ENCODE assay signal across 17 cellular contexts in the genomic region with DNA sequence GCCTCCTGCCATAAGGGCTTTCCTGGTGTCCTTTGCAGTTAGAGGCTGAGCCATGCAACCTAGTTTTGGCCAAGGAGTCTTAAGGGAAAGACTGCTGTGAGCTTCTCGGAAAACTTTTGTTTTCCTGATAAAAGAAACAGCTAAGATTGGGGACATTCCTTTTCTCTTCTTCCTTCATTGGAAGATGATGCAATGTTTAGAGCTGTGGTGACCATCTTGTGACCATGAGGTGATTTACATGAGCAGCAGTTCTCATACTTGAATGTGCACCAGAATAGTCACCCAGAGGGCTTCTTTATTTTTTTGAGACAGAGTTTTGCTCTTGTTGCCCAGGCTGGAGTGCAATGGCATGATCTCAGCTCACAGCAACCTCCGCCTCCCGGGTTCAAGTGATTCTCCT. TPM values are rescaled to one million over a fixed set of nuclear protein-coding genes. Genes with fewer than 3 reads are reported as not detected.
DNase-seq lines count a peak whose midpoint lies in the region; ATAC-seq and TF ChIP-seq lines count a peak whose summit lies in the region.
"Had no signal": no experiment of that assay in that cellular context is flagged by ENCODE, and none has a peak within 500 bp of the region (broad histone marks: within the 10 kb centered on the region; RNA-seq: fewer than 3 reads in every experiment).

No MANE protein-coding gene starts in this region.

- no CpG with 5 or more reads among the region's 3 CpGs for WGBS in IMR-90 (ENCODE audit: extremely low coverage in 2 of 2, insufficient read length in 1 of 2), 2 experiments
- 92 to 95% (median 93%) methylated on average over 3 of the region's 3 CpGs for WGBS in psoas muscle, 3 donors

- DNase-seq in IMR-90 (no peak), activated B cell treated with CpG ODN at 0.5 μM for 24 hours (no peak), lower lobe of right lung (no peak), gastrocnemius medialis (no peak), psoas muscle (no peak), kidney tubule cell (ENCODE audit: low spot score) (no peak), left lobe of liver (ENCODE audit: low spot score) (no peak)
- DNase-seq in stimulated activated naive B cell treated with anti-CD40 and anti-IgM and Interleukin-4, amounts not matched to agents 10 μg/mL and 1 μg/mL and 100 μg/mL, for 72 hours: no peak
- DNase-seq: C1 segment of cervical spinal cord, DMS79, NCI-H1105, NCI-H2081, NCI-H748 treated with DMSO at 0.1 percent for 48 hours, OCI-M1, RPMI8226, SHP77 treated with DMSO at 0.1 percent for 48 hours, SK-N-SH had no signal

- POLR2A ChIA-PET in IMR-90 (lab: Charles Lee; ENCODE audit: unreplicated experiment) (no interaction called here), activated B cell treated with CpG ODN at 0.5 μM for 24 hours (lab: Charles Lee) (interaction anchor here (0.6 to 5.2 kb wide), 7 partner anchors 8 to 47 kb away, joined by 3 to 41 read pairs (median 16); partner anchors contain the start of gene SMAP2)

- H2BK20ac ChIP-seq in IMR-90 (ENCODE audit: low read depth, low read length): no peak overlapping the region

- no peak overlapping the region for H4K5ac ChIP-seq in IMR-90 (ENCODE audit: low read depth, low read length)

- ATAC-seq in IMR-90 (ENCODE audit: low read depth) (no peak), activated B cell treated with CpG ODN at 0.5 μM for 24 hours (ENCODE audit: low read depth) (no peak), lower lobe of right lung (peak in 1 of 2 donors; percentile 28), gastrocnemius medialis (no peak), psoas muscle (no peak), left lobe of liver (no peak)
- no peak for ATAC-seq in stimulated activated naive B cell treated with anti-CD40 and anti-IgM and Interleukin-4, amounts not matched to agents 10 μg/mL and 1 μg/mL and 100 μg/mL, for 72 hours (replicated peaks)

- no peaks in the 10 kb centered on the region for H3K36me3 Mint-ChIP-seq in activated B cell treated with CpG ODN at 0.5 μM for 24 hours (ENCODE audit: low read depth)
- H3K36me3 Mint-ChIP-seq in stimulated activated naive B cell treated with anti-CD40 and anti-IgM and Interleukin-4, amounts not matched to agents 10 μg/mL and 1 μg/mL and 100 μg/mL, for 72 hours: no peaks in the 10 kb centered on the region

- H3K4me3 Mint-ChIP-seq in activated B cell treated with CpG ODN at 0.5 μM for 24 hours: no peak overlapping the region
- peak overlapping the region in 1 of 2 donors; percentile 59 for H3K4me3 Mint-ChIP-seq in stimulated activated naive B cell treated with anti-CD40 and anti-IgM and Interleukin-4, amounts not matched to agents 10 μg/mL and 1 μg/mL and 100 μg/mL, for 72 hours

- no peaks in the 10 kb centered on the region for H3K9me3 Mint-ChIP-seq in activated B cell treated with CpG ODN at 0.5 μM for 24 hours
- H3K9me3 Mint-ChIP-seq in stimulated activated naive B cell treated with anti-CD40 and anti-IgM and Interleukin-4, amounts not matched to agents 10 μg/mL and 1 μg/mL and 100 μg/mL, for 72 hours: no peaks in the 10 kb centered on the region

- H4K91ac ChIP-seq in IMR-90 (ENCODE audit: insufficient read depth, low read depth, low read length): no peak overlapping the region

- no peak for TF ChIP-seq RAD21 in IMR-90 (IDR thresholded peaks at IDR 0.05; ENCODE audit: low read length)

- H2AK5ac ChIP-seq in IMR-90 (ENCODE audit: low read depth, low read length): no peak overlapping the region

- no peak overlapping the region for H2BK120ac ChIP-seq in IMR-90 (ENCODE audit: low read depth, low read length)

- no peak overlapping the region for H3K14ac ChIP-seq in IMR-90 (replicated peaks; ENCODE audit: low read depth, low read length)

- no peak overlapping the region for H3K18ac ChIP-seq in IMR-90 (ENCODE audit: low read depth, low read length)

- CTCF ChIA-PET in IMR-90 (lab: Yijun Ruan, JAX): interaction anchor here (0.5 kb wide), 1 partner anchor 229 kb away, joined by 3 read pairs; no protein-coding TSS in a partner anchor
- CTCF ChIA-PET in activated B cell treated with CpG ODN at 0.5 μM for 24 hours (lab: Charles Lee): interaction anchor here (1.3 to 4.2 kb wide), 6 partner anchors 8 to 209 kb away, joined by 3 to 26 read pairs (median 12); partner anchors contain the start of gene COL9A2

- no TSS peak for BruUV-seq in IMR-90 (replicated peaks; lab: Mats Ljungman, UMichigan)

- intact Hi-C loops in IMR-90 (cut with micrococcal nuclease) (no loop called here), activated B cell treated with CpG ODN at 0.5 μM for 24 hours (cut with micrococcal nuclease) (no loop called here), lower lobe of right lung (cut with DNase I) (no loop called here), gastrocnemius medialis (cut with DNase I; ENCODE audit: low total_unique reads) (no loop called here), psoas muscle (cut with DNase I) (no loop called here)

- TF ChIP-seq POLR2A in IMR-90 (IDR thresholded peaks at IDR 0.05; ENCODE audit: low read depth, low read length) (no peak), gastrocnemius medialis (IDR thresholded peaks at IDR 0.05) (no peak)

- H3K4me2 ChIP-seq in IMR-90 (ENCODE audit: low read depth, low read length): no peak overlapping the region
- H3K4me2 ChIP-seq: SK-N-SH had no signal

- H2BK15ac ChIP-seq in IMR-90 (ENCODE audit: low read depth, low read length): no peak overlapping the region

- H3K27me3 ChIP-seq in IMR-90 (ENCODE audit: control insufficient read depth, insufficient read depth, low read length) (peaks cover 7% of the 10 kb centered on the region; the same call in 1 of the 2 replicates), lower lobe of right lung (ENCODE audit: low read depth) (no peaks in the 10 kb centered on the region), gastrocnemius medialis (peaks cover 0 to 4% (median 0%) of the 10 kb centered on the region in 3 donors), psoas muscle (ENCODE audit: insufficient read depth in 3 of 3, low read length in 2 of 3) (no peaks in the 10 kb centered on the region)

- H2AFZ ChIP-seq in IMR-90 (replicated peaks; ENCODE audit: low read length, poor library complexity): no peak overlapping the region

- H3K4me1 Mint-ChIP-seq in activated B cell treated with CpG ODN at 0.5 μM for 24 hours: peaks cover 54% of the 10 kb centered on the region
- H3K4me1 Mint-ChIP-seq in stimulated activated naive B cell treated with anti-CD40 and anti-IgM and Interleukin-4, amounts not matched to agents 10 μg/mL and 1 μg/mL and 100 μg/mL, for 72 hours: peaks cover 35 to 63% of the 10 kb centered on the region in 2 donors

- H3K4me1 ChIP-seq in IMR-90 (ENCODE audit: control insufficient read depth, insufficient read depth, low read length) (no peaks in the 10 kb centered on the region), lower lobe of right lung (no peaks in the 10 kb centered on the region), gastrocnemius medialis (no peaks in the 10 kb centered on the region), psoas muscle (no peaks in the 10 kb centered on the region)

- H3K4ac ChIP-seq in IMR-90 (ENCODE audit: low read depth, low read length): no peak overlapping the region

- no peaks in the 10 kb centered on the region for H3K27me3 Mint-ChIP-seq in activated B cell treated with CpG ODN at 0.5 μM for 24 hours
- no peaks in the 10 kb centered on the region for H3K27me3 Mint-ChIP-seq in stimulated activated naive B cell treated with anti-CD40 and anti-IgM and Interleukin-4, amounts not matched to agents 10 μg/mL and 1 μg/mL and 100 μg/mL, for 72 hours

- no peaks in the 10 kb centered on the region for H3K9me1 ChIP-seq in IMR-90 (ENCODE audit: insufficient read depth, low read length)

- H3K27ac Mint-ChIP-seq in activated B cell treated with CpG ODN at 0.5 μM for 24 hours: peak overlapping the region; percentile 81
- peak overlapping the region; percentile 88 for H3K27ac Mint-ChIP-seq in stimulated activated naive B cell treated with anti-CD40 and anti-IgM and Interleukin-4, amounts not matched to agents 10 μg/mL and 1 μg/mL and 100 μg/mL, for 72 hours

- H3K9me3 ChIP-seq in IMR-90 (ENCODE audit: control insufficient read depth, insufficient read depth, low read length) (peaks cover 4% of the 10 kb centered on the region), lower lobe of right lung (peaks cover 6% of the 10 kb centered on the region), gastrocnemius medialis (peaks cover 0 to 4% (median 0%) of the 10 kb centered on the region in 3 donors), psoas muscle (peaks cover 9% of the 10 kb centered on the region)

- dilution Hi-C loops in IMR-90 (cut with HindIII; ENCODE audit: low sequenced_read_pairs, unreplicated experiment): no loop called here

- no peak overlapping the region for H3K23ac ChIP-seq in IMR-90 (ENCODE audit: low read depth, low read length)

- no peak overlapping the region for H4K8ac ChIP-seq in IMR-90 (ENCODE audit: low read depth in 2 of 2, low read length in 2 of 2)

- H4K20me1 ChIP-seq in IMR-90 (ENCODE audit: insufficient read depth, low read length): no peaks in the 10 kb centered on the region

- no peak overlapping the region for H3K27ac ChIP-seq in IMR-90 (ENCODE audit: insufficient read depth, low read length)
- H3K27ac ChIP-seq in lower lobe of right lung: peak overlapping the region; percentile 44
- no peak overlapping the region for H3K27ac ChIP-seq in gastrocnemius medialis
- no peak overlapping the region for H3K27ac ChIP-seq in psoas muscle

- H3K56ac ChIP-seq in IMR-90 (ENCODE audit: extremely low read depth, insufficient read depth, low read length): no peak overlapping the region

- no peaks in the 10 kb centered on the region for H3K79me1 ChIP-seq in IMR-90 (ENCODE audit: low read depth in 1 of 2, low read length in 2 of 2)

- H2BK5ac ChIP-seq in IMR-90 (ENCODE audit: low read depth, low read length, poor library complexity, severe bottlenecking): no peak overlapping the region

- H3K4me3 ChIP-seq in IMR-90 (ENCODE audit: insufficient read depth, low read depth, low read length): no peak overlapping the region
- no peak overlapping the region for H3K4me3 ChIP-seq in lower lobe of right lung
- H3K4me3 ChIP-seq in gastrocnemius medialis: no peak overlapping the region
- no peak overlapping the region for H3K4me3 ChIP-seq in psoas muscle

- no peak overlapping the region for H2AK9ac ChIP-seq in IMR-90 (replicated peaks; ENCODE audit: low read depth, low read length, poor library complexity)

- in situ Hi-C loops in IMR-90 (cut with MboI; ENCODE audit: low sequenced_read_pairs): no loop called here
- in situ Hi-C loops in gastrocnemius medialis (cut with MboI; ENCODE audit: low sequenced_read_pairs in 4 of 4): loop anchor here in 1 of 4 donors (10.0 kb wide), 1 partner anchor 52 kb away; no protein-coding TSS in a partner anchor

- H3K36me3 ChIP-seq in IMR-90 (ENCODE audit: control insufficient read depth, insufficient read depth, low read length) (no peaks in the 10 kb centered on the region), lower lobe of right lung (no peaks in the 10 kb centered on the region), gastrocnemius medialis (no peaks in the 10 kb centered on the region), psoas muscle (ENCODE audit: insufficient read depth in 1 of 2, low read depth in 1 of 2) (no peaks in the 10 kb centered on the region)

- TF ChIP-seq CTCF in IMR-90 (conservative IDR thresholded peaks at IDR 0.05; ENCODE audit: low read depth, low read length) (no peak), activated B cell treated with CpG ODN at 0.5 μM for 24 hours (IDR thresholded peaks at IDR 0.05) (no peak), lower lobe of right lung (IDR thresholded peaks at IDR 0.05) (no peak), gastrocnemius medialis (IDR thresholded peaks at IDR 0.05 in 4 of 5, conservative IDR thresholded peaks at IDR 0.05 in 1 of 5) (no peak), psoas muscle (IDR thresholded peaks at IDR 0.05) (no peak)

- no peak overlapping the region for H3K9ac ChIP-seq in IMR-90 (ENCODE audit: low read depth, low read length)
- H3K9ac ChIP-seq: SK-N-SH had no signal

RNA-seq across cellular contexts. Expression of gene SMAP2, which starts 20.4 kb away (rescaled TPM):
- 30.1 and 33.6 TPM in 2 replicates for total RNA-seq in IMR-90 (2012; rRNA removed)
- 29.1 and 31.0 TPM in 2 replicates for polyA plus RNA-seq in IMR-90 (2012; rRNA removed)
- 15.8 and 20.4 TPM in 2 replicates for polyA plus RNA-seq in IMR-90 (2012; cell fraction: cytosol; rRNA removed)
- polyA plus RNA-seq in IMR-90 (2012; cell fraction: nucleus; rRNA removed; ENCODE audit: low replicate concordance): 20.5 and 30.1 TPM in 2 replicates
- 202 and 220 TPM in 2 replicates for total RNA-seq in activated B cell treated with CpG ODN at 0.5 μM for 24 hours
- 72.8 TPM for total RNA-seq in lower lobe of right lung
- 100 to 1,000 TPM in 1 of 4 donors, 10 to 100 TPM in 3; 14.9 to 121 (median 47.5) TPM for total RNA-seq in gastrocnemius medialis
- total RNA-seq in psoas muscle: 10 to 100 TPM in 3 of 4 donors, 1 to 10 TPM in 1; 6.9 to 35.0 (median 15.3) TPM
- 10 to 100 TPM; 18.0 to 32.2 (median 18.4) TPM for polyA plus RNA-seq in psoas muscle
- total RNA-seq in left lobe of liver: 36.4 TPM

RNA-seq across cellular contexts. Expression of gene COL9A2, which starts 36.0 kb away (rescaled TPM):
- total RNA-seq in IMR-90 (2012; rRNA removed): 0.56 and 0.90 TPM in 2 replicates
- polyA plus RNA-seq in IMR-90 (2012; rRNA removed): 1.3 and 1.6 TPM in 2 replicates
- 1.1 and 1.3 TPM in 2 replicates for polyA plus RNA-seq in IMR-90 (2012; cell fraction: cytosol; rRNA removed)
- polyA plus RNA-seq in IMR-90 (2012; cell fraction: nucleus; rRNA removed; ENCODE audit: low replicate concordance): 6.1 and 8.7 TPM in 2 replicates
- 5.5 and 5.7 TPM in 2 replicates for total RNA-seq in activated B cell treated with CpG ODN at 0.5 μM for 24 hours
- total RNA-seq in lower lobe of right lung: 7.6 TPM
- total RNA-seq in gastrocnemius medialis: 1 to 10 TPM in 1 of 4 donors, under 1 TPM in 1, not detected in 2; 0.07 to 8.9 TPM
- under 1 TPM in 3 of 4 donors, not detected in 1; 0.15 to 0.21 (median 0.18) TPM for total RNA-seq in psoas muscle
- polyA plus RNA-seq in psoas muscle: under 1 TPM; 0.06 to 0.18 (median 0.12) TPM
- 0.45 TPM for total RNA-seq in left lobe of liver
